Comparison of ENCODE assay signal across 9 cellular contexts in the genomic region with DNA sequence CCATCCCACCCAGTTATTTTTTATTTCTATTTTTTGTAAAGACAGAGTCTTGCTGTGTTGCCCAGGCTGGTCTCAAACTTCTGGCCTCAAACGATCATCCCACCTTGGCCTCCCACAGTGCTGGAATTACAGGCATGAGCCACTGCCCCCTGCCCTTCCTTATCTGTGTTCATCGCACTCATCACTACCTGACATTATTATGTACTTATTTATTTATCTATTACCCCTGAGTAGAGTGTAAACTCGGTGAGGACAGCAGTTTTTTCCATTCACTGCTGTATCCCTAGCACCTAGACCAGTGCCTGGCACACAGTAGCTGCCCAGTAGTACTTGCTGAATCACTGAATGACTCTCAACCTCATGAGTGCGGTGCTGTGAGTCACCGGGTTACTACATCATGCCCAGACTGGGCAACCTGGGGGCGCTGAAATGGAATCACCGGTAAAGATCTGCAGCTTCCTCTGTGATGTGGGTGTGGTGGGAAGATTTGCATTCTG.
DNase-seq lines count a peak whose midpoint lies in the region; ATAC-seq and TF ChIP-seq lines count a peak whose summit lies in the region.
"Had no signal": no experiment of that assay in that cellular context is flagged by ENCODE, and none has a peak within 500 bp of the region (broad histone marks: within the 10 kb centered on the region; RNA-seq: fewer than 3 reads in every experiment).

No MANE protein-coding gene starts in this region.

- H3K4me3 ChIP-seq in cardiac fibroblast (replicated peaks in 1 of 2; ENCODE audit: low read depth in 2 of 2, low read length in 2 of 2) (no peak overlapping the region), lower lobe of right lung (no peak overlapping the region)

- POLR2A ChIA-PET in GM10248 (lab: Yijun Ruan, JAX) = no interaction called here

- peak; percentile 84 to 91 for ATAC-seq in lower lobe of right lung
- ATAC-seq in GM18873 (IDR thresholded peaks at IDR 0.05; ENCODE audit: low FRiP score, unreplicated experiment) = no peak

- peak; percentile 31 for DNase-seq in 8988T
- peak; percentile 68 for DNase-seq in HS-27A (ENCODE audit: low read depth)
- DNase-seq in cardiac fibroblast (ENCODE audit: low read depth in 2 of 2) = peak; percentile 78 to 96
- DNase-seq in lower lobe of right lung = peak; percentile 51
- no peak for DNase-seq in DMS 273 treated with DMSO at 0.1 percent for 48 hours (lab: John Stamatoyannopoulos, UW)
- no peak for DNase-seq in GM10248 (ENCODE audit: extremely low spot score)
- no peak for DNase-seq in cerebellar nuclear complex (lab: John Stamatoyannopoulos, UW)
- DNase-seq: DMS79 treated with DMSO at 0.1 percent for 48 hours had no signal

- peaks cover 15% of the 10 kb centered on the region for H3K4me1 ChIP-seq in lower lobe of right lung

- H3K27me3 ChIP-seq in lower lobe of right lung (ENCODE audit: low read depth) = no peaks in the 10 kb centered on the region

- peak overlapping the region; percentile 20 for H3K27ac ChIP-seq in lower lobe of right lung

- CTCF ChIA-PET in GM10248 (lab: Yijun Ruan, JAX) = interaction anchor here (0.8 to 1.6 kb wide), 2 partner anchors 9 to 10 kb away, joined by 3 to 4 read pairs; no protein-coding TSS in a partner anchor

- H3K9me3 ChIP-seq in lower lobe of right lung = no peaks in the 10 kb centered on the region

- intact Hi-C loops in lower lobe of right lung (cut with DNase I) = no loop called here

- H3K36me3 ChIP-seq in lower lobe of right lung = no peaks in the 10 kb centered on the region

- TF ChIP-seq CTCF in cardiac fibroblast (IDR thresholded peaks at IDR 0.05; ENCODE audit: low read depth, low read length) = no peak
- TF ChIP-seq CTCF in lower lobe of right lung (IDR thresholded peaks at IDR 0.05) = no peak
- TF ChIP-seq CTCF in GM10248 (IDR thresholded peaks at IDR 0.05; ENCODE audit: control extremely low read depth, extremely low read depth, low read depth, missing control alignments) = no peak

Comparison
In these comparisons a context has a peak if more than half of its experiments do, and no peak if none do; other contexts are left out.
1. DNase-seq: peak in 8988T (single experiment), HS-27A (single experiment), cardiac fibroblast (2 of 2) and lower lobe of right lung (single experiment); none in DMS 273 treated with DMSO at 0.1 percent for 48 hours (single experiment), GM10248 (single experiment) and cerebellar nuclear complex (0 of 2).